In the genomic region with DNA sequence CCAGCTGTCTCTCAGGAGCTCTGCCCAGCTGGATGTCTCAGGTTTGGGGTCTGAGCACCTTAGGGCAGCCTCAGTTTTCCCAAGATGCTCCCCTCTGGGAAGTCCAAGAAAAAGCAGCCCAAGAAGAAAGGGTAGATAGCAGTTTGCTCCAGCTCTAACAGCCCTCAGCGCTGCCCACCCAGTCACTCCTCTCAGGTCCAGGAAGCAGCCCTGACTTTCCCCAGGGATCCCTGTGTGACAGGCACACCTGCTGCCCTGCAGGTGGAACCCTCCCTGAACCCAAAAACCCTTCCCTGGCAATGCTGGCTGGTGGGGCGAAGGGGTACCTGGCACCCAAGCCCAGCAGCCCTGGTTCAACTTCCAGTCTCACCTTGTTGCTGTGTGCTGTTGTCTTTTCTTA, we compare ENCODE assay signal across 15 cellular contexts. TPM values are rescaled to one million over a fixed set of nuclear protein-coding genes. Genes with fewer than 3 reads are reported as not detected.
DNase-seq lines count a peak whose midpoint lies in the region; ATAC-seq and TF ChIP-seq lines count a peak whose summit lies in the region.
"Had no signal": no experiment of that assay in that cellular context is flagged by ENCODE, and none has a peak within 500 bp of the region (broad histone marks: within the 10 kb centered on the region; RNA-seq: fewer than 3 reads in every experiment).

No MANE protein-coding gene starts in this region.

- H3K9me3 ChIP-seq in BLaER1: no peaks in the 10 kb centered on the region
- no peaks in the 10 kb centered on the region for H3K9me3 ChIP-seq in CD4-positive, CD25-positive, alpha-beta regulatory T cell (ENCODE audit: control insufficient read depth in 2 of 2, low read length in 2 of 2)
- H3K9me3 ChIP-seq in Peyer's patch: no peaks in the 10 kb centered on the region
- H3K9me3 ChIP-seq: gastrocnemius medialis, testis had no signal

- no peaks in the 10 kb centered on the region for H3K36me3 Mint-ChIP-seq in CD4-positive, CD25-positive, alpha-beta regulatory T cell
- no peaks in the 10 kb centered on the region for H3K36me3 Mint-ChIP-seq in naive B cell
- H3K36me3 Mint-ChIP-seq: WTC11 had no signal

- H3K4me2 ChIP-seq in BLaER1: peak overlapping the region; percentile 56

- TF ChIP-seq CTCF in Peyer's patch (IDR thresholded peaks at IDR 0.05): no peak

- H3K36me3 ChIP-seq in BLaER1 (no peaks in the 10 kb centered on the region), Peyer's patch (no peaks in the 10 kb centered on the region)
- H3K36me3 ChIP-seq in CD4-positive, CD25-positive, alpha-beta regulatory T cell (ENCODE audit: control insufficient read depth, insufficient read depth, low read length): no peaks in the 10 kb centered on the region
- H3K36me3 ChIP-seq: gastrocnemius medialis had no signal

- H3K4me1 ChIP-seq in BLaER1: peaks cover 53% of the 10 kb centered on the region
- H3K4me1 ChIP-seq in CD4-positive, CD25-positive, alpha-beta regulatory T cell (ENCODE audit: control insufficient read depth, insufficient read depth, low read length, poor library complexity, severe bottlenecking): peaks cover 26% of the 10 kb centered on the region
- H3K4me1 ChIP-seq in Peyer's patch: no peaks in the 10 kb centered on the region
- H3K4me1 ChIP-seq: testis had no signal

- H3K9ac ChIP-seq in BLaER1: 0 out of 2 replicates have a peak overlapping the region, but pooled peaks have one; percentile 12

- TF ChIP-seq POLR2A in Peyer's patch (IDR thresholded peaks at IDR 0.05): no peak

- no peaks in the 10 kb centered on the region for H4K20me1 ChIP-seq in BLaER1

- in situ Hi-C loops in KBM-7 (cut with MboI; ENCODE audit: low pct_unique_long_range_greater_than_20kb, low sequenced_read_pairs): no loop called here

- peak overlapping the region in 2 of 3 donors; percentile 88 to 91 for H3K27ac Mint-ChIP-seq in CD4-positive, CD25-positive, alpha-beta regulatory T cell
- H3K27ac Mint-ChIP-seq in naive B cell: peak overlapping the region in 4 of 6 donors; percentile 43 to 99 (median 68)
- H3K27ac Mint-ChIP-seq: dendritic cell treated with granulocyte-macrophage colony-stimulating factor and Interleukin-4, amounts not matched to agents 40 ng/mL and 50 ng/mL, for 4 days; WTC11 had no signal

- DNase-seq in CD4-positive, CD25-positive, alpha-beta regulatory T cell: no peak
- DNase-seq in Peyer's patch (peak in 2 of 3 donors; percentile 14 to 29), naive B cell (no peak), KBM-7 (no peak), HEK293T (ENCODE audit: extremely low spot score) (no peak), putamen (ENCODE audit: low spot score) (no peak)
- DNase-seq: erythroblast, gastrocnemius medialis, left colon, NCI-H82, testis had no signal

- H3K27me3 Mint-ChIP-seq in CD4-positive, CD25-positive, alpha-beta regulatory T cell: no peaks in the 10 kb centered on the region
- H3K27me3 Mint-ChIP-seq in naive B cell: peaks cover 8 to 24% (median 23%) of the 10 kb centered on the region in 3 donors

- no peaks in the 10 kb centered on the region for H3K27me3 ChIP-seq in BLaER1
- H3K27me3 ChIP-seq in CD4-positive, CD25-positive, alpha-beta regulatory T cell (ENCODE audit: control insufficient read depth, insufficient read depth, low read length): no peaks in the 10 kb centered on the region
- H3K27me3 ChIP-seq in Peyer's patch: no peaks in the 10 kb centered on the region
- H3K27me3 ChIP-seq: testis had no signal

- H3K4me1 Mint-ChIP-seq in CD4-positive, CD25-positive, alpha-beta regulatory T cell: peaks cover 5 to 42% (median 23%) of the 10 kb centered on the region in 4 donors
- peaks cover 22 to 35% (median 23%) of the 10 kb centered on the region in 3 donors for H3K4me1 Mint-ChIP-seq in naive B cell

- POLR2A ChIA-PET in HEK293T (lab: Yijun Ruan, JAX): no interaction called here

- CTCF ChIA-PET in HEK293T (lab: Yijun Ruan, JAX): interaction anchor here (0.7 to 1.7 kb wide), 2 partner anchors 8 to 69 kb away, joined by 3 to 7 read pairs; no protein-coding TSS in a partner anchor

- H3K27ac ChIP-seq in BLaER1: no peak overlapping the region
- H3K27ac ChIP-seq in CD4-positive, CD25-positive, alpha-beta regulatory T cell (ENCODE audit: insufficient read depth, low read length, poor library complexity, severe bottlenecking): no peak overlapping the region
- no peak overlapping the region for H3K27ac ChIP-seq in Peyer's patch
- H3K27ac ChIP-seq: gastrocnemius medialis, skin epidermis, testis had no signal

- no peaks in the 10 kb centered on the region for H3K9me3 Mint-ChIP-seq in CD4-positive, CD25-positive, alpha-beta regulatory T cell
- no peaks in the 10 kb centered on the region for H3K9me3 Mint-ChIP-seq in naive B cell
- H3K9me3 Mint-ChIP-seq: dendritic cell treated with granulocyte-macrophage colony-stimulating factor and Interleukin-4, amounts not matched to agents 40 ng/mL and 50 ng/mL, for 4 days; WTC11 had no signal

- H3K4me3 Mint-ChIP-seq in CD4-positive, CD25-positive, alpha-beta regulatory T cell: no peak overlapping the region
- no peak overlapping the region for H3K4me3 Mint-ChIP-seq in naive B cell
- H3K4me3 Mint-ChIP-seq: dendritic cell treated with granulocyte-macrophage colony-stimulating factor and Interleukin-4, amounts not matched to agents 40 ng/mL and 50 ng/mL, for 4 days; WTC11 had no signal

- no peak overlapping the region for H3K4me3 ChIP-seq in BLaER1
- no peak overlapping the region for H3K4me3 ChIP-seq in CD4-positive, CD25-positive, alpha-beta regulatory T cell (ENCODE audit: low read depth, low read length)
- no peak overlapping the region for H3K4me3 ChIP-seq in Peyer's patch
- H3K4me3 ChIP-seq: gastrocnemius medialis, skin epidermis, testis had no signal

- no peak for ATAC-seq in CD4-positive, CD25-positive, alpha-beta regulatory T cell (ENCODE audit: low read depth in 2 of 2)
- ATAC-seq in naive B cell (ENCODE audit: low read depth in 2 of 2): no peak
- ATAC-seq: gastrocnemius medialis, WTC11 had no signal

TF ChIP-seq in HEK293T, 16 proteins besides CTCF, POLR2A, EP300 and RAD21:
- TF ChIP-seq CTBP1 (IDR thresholded peaks at IDR 0.05; ENCODE audit: borderline replicate concordance): no peak

RNA-seq across cellular contexts. Expression of gene BEAN1, which starts 48.1 kb away (rescaled TPM):
- not detected for total RNA-seq in CD4-positive, CD25-positive, alpha-beta regulatory T cell
- under 1 TPM in 2 of 4 donors, not detected in 2; 0.07 to 0.17 TPM for polyA plus RNA-seq in CD4-positive, CD25-positive, alpha-beta regulatory T cell
- total RNA-seq in Peyer's patch: not detected
- polyA plus RNA-seq in naive B cell (ENCODE audit: low read depth in 6 of 6): not detected
- total RNA-seq: gastrocnemius medialis, left colon, WTC11 had no signal

Comparison
In these comparisons a context has a peak if more than half of its experiments do, and no peak if none do; other contexts are left out.
1. DNase-seq: peak in Peyer's patch (2 of 3); none in CD4-positive, CD25-positive, alpha-beta regulatory T cell (0 of 3), naive B cell (single experiment), KBM-7 (single experiment), HEK293T (single experiment) and putamen (single experiment).